8 cellular contexts compared by ENCODE assay signal in genomic region chr4:80071643-80072606, GRCh38. TPM values are rescaled to one million over a fixed set of nuclear protein-coding genes. Genes with fewer than 3 reads are reported as not detected.
DNase-seq lines count a peak whose midpoint lies in the region; TF ChIP-seq lines count a peak whose summit lies in the region.

No MANE protein-coding gene starts in this region.

- no peaks in the 10 kb centered on the region for H3K36me3 ChIP-seq in GM06990 (ENCODE audit: control insufficient read depth, insufficient read depth, low read length)
- H3K36me3 ChIP-seq in liver (ENCODE audit: control insufficient read depth in 4 of 4, insufficient read depth in 3 of 4, low read depth in 1 of 4, low read length in 3 of 4): peaks cover 0 to 6% (median 4%) of the 10 kb centered on the region in 4 donors

- TF ChIP-seq RAD21 in liver (IDR thresholded peaks at IDR 0.05): no peak

- DNase-seq in GM06990 (ENCODE audit: extremely low read depth, insufficient read length) (peak; percentile 47), H4 (ENCODE audit: low spot score) (peak; percentile 25), M059J (ENCODE audit: low read depth) (peak; percentile 41), choroid plexus epithelial cell (ENCODE audit: low read depth) (no peak), HuH-7.5 (ENCODE audit: low spot score) (no peak)
- peak in 3 of 4 experiments; percentile 27 to 45 (median 27) for DNase-seq in activated CD4-positive, CD25-positive, alpha-beta regulatory T cell (lab: John Stamatoyannopoulos, UW)
- DNase-seq in stimulated activated CD8-positive, alpha-beta memory T cell treated with anti-CD3 and anti-CD28 coated beads, Interleukin-2, amount 100 ng/mL, for 48 hours (ENCODE audit: low read depth in 2 of 2): peak; percentile 32 to 42

- TF ChIP-seq CTCF in GM06990 (IDR thresholded peaks at IDR 0.05; ENCODE audit: insufficient read depth, low read length, poor library complexity, severe bottlenecking): no peak
- no peak for TF ChIP-seq CTCF in choroid plexus epithelial cell (conservative IDR thresholded peaks at IDR 0.05; ENCODE audit: low read depth, low read length)
- TF ChIP-seq CTCF in liver (IDR thresholded peaks at IDR 0.05; ENCODE audit: low read depth, low read length, missing input control): no peak

- H3K9ac ChIP-seq in liver (ENCODE audit: low read depth in 1 of 2, low read length in 2 of 2): peak overlapping the region; percentile 76 to 79

- H3K27me3 ChIP-seq in GM06990 (replicated peaks; ENCODE audit: control insufficient read depth, insufficient read depth, low read length) (no peaks in the 10 kb centered on the region), liver (ENCODE audit: control insufficient read depth in 4 of 4, insufficient read depth in 4 of 4, low read length in 3 of 4) (no peaks in the 10 kb centered on the region)

- H3K4me1 ChIP-seq in liver (ENCODE audit: control insufficient read depth in 4 of 4, insufficient read depth in 4 of 4, low read length in 3 of 4): peaks cover 0 to 25% (median 19%) of the 10 kb centered on the region in 4 donors

- no peaks in the 10 kb centered on the region for H3K9me3 ChIP-seq in liver (ENCODE audit: control insufficient read depth in 4 of 4, low read length in 3 of 4)

- H3K4me3 ChIP-seq in GM06990 (replicated peaks; ENCODE audit: low read depth, low read length) (peak overlapping the region; percentile 87), choroid plexus epithelial cell (ENCODE audit: low read depth, low read length) (peak overlapping the region; percentile 95), liver (ENCODE audit: low read depth in 1 of 3, low read length in 3 of 3) (peak overlapping the region; percentile 77 to 85 (median 84))

- H3K27ac ChIP-seq in liver (ENCODE audit: low read depth in 1 of 2, low read length in 2 of 2): peak overlapping the region; percentile 93 to 96

- 2% methylated on average over 41 of the region's 41 CpGs for WGBS in liver

TF ChIP-seq in liver, 16 proteins besides CTCF, POLR2A, EP300 and RAD21:
- TF ChIP-seq EGR1 (IDR thresholded peaks at IDR 0.05; ENCODE audit: low read depth in 2 of 2): peak; percentile 71 to 89
- no peak for TF ChIP-seq YY1 (IDR thresholded peaks at IDR 0.05)
- TF ChIP-seq ZBTB33 (IDR thresholded peaks at IDR 0.05): no peak
- no peak for TF ChIP-seq HNF4G (IDR thresholded peaks at IDR 0.05)
- TF ChIP-seq HNF4A (conservative IDR thresholded peaks at IDR 0.05): no peak
- peak; percentile 22 for TF ChIP-seq NR2F2 (IDR thresholded peaks at IDR 0.05)
- TF ChIP-seq SP1 (IDR thresholded peaks at IDR 0.05): no peak
- no peak for TF ChIP-seq JUND (IDR thresholded peaks at IDR 0.05)
- TF ChIP-seq TAF1 (conservative IDR thresholded peaks at IDR 0.05): no peak
- no peak for TF ChIP-seq REST (IDR thresholded peaks at IDR 0.05)
- TF ChIP-seq ATF3 (IDR thresholded peaks at IDR 0.05): no peak
- no peak for TF ChIP-seq FOXA1 (IDR thresholded peaks at IDR 0.05)
- TF ChIP-seq GABPA (IDR thresholded peaks at IDR 0.05 in 1 of 2, conservative IDR thresholded peaks at IDR 0.05 in 1 of 2): no peak
- TF ChIP-seq FOXA2 (IDR thresholded peaks at IDR 0.05): no peak
- TF ChIP-seq RXRA (IDR thresholded peaks at IDR 0.05): peak in 1 of 2 donors; percentile 10
- TF ChIP-seq MAX (IDR thresholded peaks at IDR 0.05): no peak

RNA-seq across cellular contexts. Expression of gene ANTXR2, which starts 1.1 kb away (rescaled TPM):
- 12.9 and 14.0 TPM in 2 replicates for total RNA-seq in H4 (2014; rRNA removed; shearing (Covaris generic))
- 11.3 and 18.9 TPM in 2 replicates for total RNA-seq in M059J (2014; rRNA removed; shearing (Covaris generic))
- 10 to 100 TPM; 19.3 to 30.5 TPM for total RNA-seq in liver
- 10 to 100 TPM; 16.1 to 23.3 TPM for polyA plus RNA-seq in liver

Comparison
In these comparisons a context has a peak if more than half of its experiments do, and no peak if none do; other contexts are left out.
1. DNase-seq: peak in GM06990 (single experiment), H4 (single experiment), M059J (single experiment), activated CD4-positive, CD25-positive, alpha-beta regulatory T cell (3 of 4) and stimulated activated CD8-positive, alpha-beta memory T cell treated with anti-CD3 and anti-CD28 coated beads, Interleukin-2, amount 100 ng/mL, for 48 hours (2 of 2); none in choroid plexus epithelial cell (single experiment) and HuH-7.5 (single experiment).
2. Peak in every context shown above with its lines, with median percentiles within 50 percentile points of each other: H3K4me3 ChIP-seq.